1 cellular context compared by ENCODE assay signal in the genomic region with DNA sequence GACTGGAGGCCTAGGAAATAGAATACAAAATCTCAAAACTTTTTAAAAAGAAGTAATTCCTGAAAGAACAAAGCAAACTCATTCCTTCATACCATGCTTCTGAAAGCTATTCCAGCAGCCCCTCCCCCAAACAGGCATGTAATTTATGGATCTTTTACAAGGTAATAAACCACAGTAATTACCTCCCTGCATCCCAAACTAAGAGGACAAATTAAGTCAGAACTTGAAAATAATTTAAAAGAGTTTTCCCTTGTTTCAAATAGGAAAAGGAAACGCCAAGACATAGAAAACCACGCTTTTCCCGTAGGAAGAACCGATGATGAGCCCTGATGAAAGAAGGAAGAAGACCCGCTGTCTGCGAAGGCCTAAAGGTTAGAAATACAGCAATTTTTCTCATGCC.
TF ChIP-seq lines count a peak whose summit lies in the region.

No MANE protein-coding gene starts in this region.

TF ChIP-seq in H1, 55 proteins besides CTCF, POLR2A, EP300 and RAD21:
- TF ChIP-seq CBX8 (IDR thresholded peaks at IDR 0.05; ENCODE audit: borderline replicate concordance, low read depth, low read length), result peak; percentile 53; the same call in 1 of the 2 replicates
- no peak for TF ChIP-seq CHD2 (IDR thresholded peaks at IDR 0.05; ENCODE audit: low read length)
- TF ChIP-seq, protein P1, sequence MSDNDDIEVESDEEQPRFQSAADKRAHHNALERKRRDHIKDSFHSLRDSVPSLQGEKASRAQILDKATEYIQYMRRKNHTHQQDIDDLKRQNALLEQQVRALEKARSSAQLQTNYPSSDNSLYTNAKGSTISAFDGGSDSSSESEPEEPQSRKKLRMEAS (IDR thresholded peaks at IDR 0.05), result no peak
